34 cellular contexts compared by ENCODE assay signal in the genomic region with DNA sequence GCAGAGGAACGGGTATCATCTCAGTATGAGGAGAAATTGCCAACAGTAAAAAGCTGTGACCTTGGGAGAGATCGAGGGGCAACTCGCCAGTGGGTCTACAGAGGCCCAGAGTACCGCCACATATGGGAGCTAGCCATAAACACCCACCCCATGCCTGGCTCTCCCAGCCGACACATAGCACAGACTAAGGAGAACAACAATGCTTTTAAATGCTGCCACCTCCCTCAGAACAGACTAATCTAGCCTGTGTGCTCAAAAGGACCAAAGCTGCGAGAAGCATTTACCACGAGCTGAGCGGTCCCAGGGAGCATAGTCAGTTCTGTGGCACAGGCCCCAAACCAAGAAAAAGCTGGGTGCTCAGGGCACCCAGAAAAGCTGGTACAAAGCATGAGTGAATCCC.
"Had no signal": no experiment of that assay in that cellular context is flagged by ENCODE, and none has a peak within 500 bp of the region (broad histone marks: within the 10 kb centered on the region; RNA-seq: fewer than 3 reads in every experiment).

No MANE protein-coding gene starts in this region.

- H3K27ac ChIP-seq: KMS-11 had no signal

- H3K4me2 ChIP-seq: KMS-11 had no signal

- H3K9me3 ChIP-seq: MG63 had no signal

- H3K36me3 ChIP-seq: MG63 had no signal

- H3K4me3 ChIP-seq: MG63 had no signal

- DNase-seq: Karpas-422, Kasumi-1, KG1, MG63, MM.1S, MV-4-11, NCI-H1048, NCI-H1092, NCI-H1092 treated with DMSO at 0.1 percent for 48 hours, NCI-H1105, NCI-H1105 treated with DMSO at 0.1 percent for 48 hours, NCI-H1417, NCI-H1417 treated with DMSO at 0.1 percent for 48 hours, NCI-H1436, NCI-H1436 treated with DMSO at 0.1 percent for 48 hours, NCI-H146, NCI-H1694, NCI-H1694 treated with DMSO at 0.1 percent for 48 hours, NCI-H187, NCI-H187 treated with DMSO at 0.1 percent for 48 hours, NCI-H1930, NCI-H2029, NCI-H2081, NCI-H2081 treated with DMSO at 0.1 percent for 48 hours, NCI-H2107, NCI-H2171, NCI-H2171 treated with DMSO at 0.1 percent for 48 hours, NCI-H2227 treated with DMSO at 0.1 percent for 48 hours, NCI-H226, NCI-H345, NCI-H446, NCI-H446 treated with DMSO at 0.1 percent for 48 hours, NCI-H510A had no signal
